32 cellular contexts compared by ENCODE assay signal in the genomic region with DNA sequence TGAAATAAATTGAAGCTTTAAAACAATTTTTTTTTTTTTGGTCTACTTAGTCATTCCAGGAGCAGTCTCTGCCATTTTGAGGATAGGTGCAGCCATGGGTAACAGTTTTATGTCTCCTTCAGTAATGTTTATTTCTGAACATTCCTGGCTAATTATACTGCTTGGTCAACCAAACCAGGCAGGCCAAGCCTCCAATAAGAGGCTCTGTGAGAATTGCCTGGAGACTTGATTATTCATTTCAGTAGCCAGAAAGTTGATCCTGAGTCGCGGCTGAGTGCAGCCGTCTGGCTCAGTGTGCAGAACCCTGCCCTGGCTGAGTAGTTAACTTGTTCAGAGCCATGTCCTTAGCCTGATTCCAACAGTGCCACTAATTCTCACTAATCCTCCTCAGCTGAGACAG.
A peak's percentile ranks its signal among the peaks of the same experiment; 100 is the strongest.
DNase-seq lines count a peak whose midpoint lies in the region; ATAC-seq and TF ChIP-seq lines count a peak whose summit lies in the region.
"Had no signal": no experiment of that assay in that cellular context is flagged by ENCODE, and none has a peak within 500 bp of the region (broad histone marks: within the 10 kb centered on the region; RNA-seq: fewer than 3 reads in every experiment).

No MANE protein-coding gene starts in this region.

- TF ChIP-seq CTCF in kidney epithelial cell (IDR thresholded peaks at IDR 0.05; ENCODE audit: insufficient read depth, low read length, poor library complexity, severe bottlenecking) = no peak

- no peaks in the 10 kb centered on the region for H3K27me3 ChIP-seq in kidney epithelial cell (ENCODE audit: control insufficient read depth, insufficient read depth, low read length)
- H3K27me3 ChIP-seq: cardiac muscle cell, Peyer's patch, right lobe of liver, spleen, tibial nerve had no signal

- DNase-seq in Caki2 (ENCODE audit: low read depth) (peak; percentile 93), NCI-H69 (lab: John Stamatoyannopoulos, UW) (peak; percentile 66), kidney epithelial cell (ENCODE audit: low read depth) (peak; percentile 90), cardiac septum (ENCODE audit: low spot score) (no peak), anterior cingulate cortex (lab: John Stamatoyannopoulos, UW) (no peak)
- DNase-seq in activated CD4-positive, alpha-beta T cell treated with anti-CD3 and anti-CD28 coated beads, Interleukin-2, amount 50 U/mL, for 48 hours = no peak
- no peak for DNase-seq in stimulated activated CD4-positive, alpha-beta T cell treated with anti-CD3 and anti-CD28 coated beads, Interleukin-2, amount 100 ng/mL, for 24 hours
- DNase-seq: activated CD4-positive, alpha-beta T cell treated with anti-CD3 and anti-CD28 coated beads for 4 hours; activated effector memory CD4-positive, alpha-beta T cell treated with Interleukin-2 at 50 U/mL for 16 hours; activated naive CD8-positive, alpha-beta T cell treated with anti-CD3 and anti-CD28 coated beads for 36 hours; activated T-cell treated with anti-CD3 and anti-CD28 coated beads, Interleukin-2, amount 50 U/mL, for 1 hour; AML-193; aorta; CD4-positive, alpha-beta T cell; effector CD8-positive, alpha-beta T cell; GM23248; midbrain; naive B cell; NCI-H1048; NCI-H187 treated with DMSO at 0.1 percent for 48 hours; NCI-H524 treated with DMSO at 0.1 percent for 48 hours; Peyer's patch; right lobe of liver; SIG-M5; spleen; stimulated activated CD4-positive, alpha-beta T cell treated with anti-CD3 and anti-CD28 coated beads, Interleukin-4, amount 100 ng/mL, for 1 hour; T1000; WERI-Rb-1 had no signal

- peak; percentile 25 for ATAC-seq in GM18861 (IDR thresholded peaks at IDR 0.05; ENCODE audit: unreplicated experiment)
- ATAC-seq: right lobe of liver had no signal

- intact Hi-C loops in cardiac septum (cut with DNase I) = no loop called here

- no peak overlapping the region for H3K4me3 ChIP-seq in kidney epithelial cell (ENCODE audit: low read depth, low read length)
- H3K4me3 ChIP-seq: cardiac muscle cell, coronary artery, GM23248, Peyer's patch, right lobe of liver, spleen, tibial nerve had no signal

- in situ Hi-C loops in Caki2 (cut with HindIII; ENCODE audit: low pct_unique_long_range_greater_than_20kb, low sequenced_read_pairs) = no loop called here

- H3K36me3 ChIP-seq in kidney epithelial cell (ENCODE audit: control insufficient read depth, insufficient read depth, low read length) = no peaks in the 10 kb centered on the region
- H3K36me3 ChIP-seq: cardiac muscle cell, Peyer's patch, right lobe of liver, spleen, tibial nerve, WERI-Rb-1 had no signal

Comparison
In these comparisons a context has a peak if more than half of its experiments do, and no peak if none do; other contexts are left out.
1. DNase-seq: peak in Caki2 (single experiment), NCI-H69 (single experiment) and kidney epithelial cell (single experiment); none in activated CD4-positive, alpha-beta T cell treated with anti-CD3 and anti-CD28 coated beads, Interleukin-2, amount 50 U/mL, for 48 hours (0 of 2), cardiac septum (single experiment), anterior cingulate cortex (0 of 58) and stimulated activated CD4-positive, alpha-beta T cell treated with anti-CD3 and anti-CD28 coated beads, Interleukin-2, amount 100 ng/mL, for 24 hours (0 of 2).